ENCODE assay signal across 1 cellular context in the genomic region with DNA sequence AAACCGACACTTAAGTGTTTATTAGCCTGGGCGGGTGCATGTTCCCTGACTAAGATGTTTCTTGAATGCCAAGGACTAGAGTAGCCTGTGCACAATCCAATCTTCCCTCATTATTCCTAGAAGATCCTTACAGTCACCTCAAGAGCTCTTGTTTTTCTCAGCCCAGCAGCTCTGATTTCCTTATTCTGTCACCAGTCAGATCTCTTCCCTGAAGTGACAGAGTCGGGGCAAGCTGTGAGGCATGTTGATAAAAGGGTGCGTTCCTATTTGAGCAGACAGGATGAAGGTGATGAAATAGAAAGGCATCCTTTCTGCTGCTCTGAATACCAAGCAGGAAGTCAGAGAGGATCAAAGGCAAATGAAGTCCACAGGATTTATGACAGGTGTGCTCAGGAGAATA.
TF ChIP-seq lines count a peak whose summit lies in the region.

No MANE protein-coding gene starts in this region.

TF ChIP-seq in GM23338, 12 proteins besides CTCF, POLR2A, EP300 and RAD21 (continued from another document):
- TF ChIP-seq, protein P1, sequence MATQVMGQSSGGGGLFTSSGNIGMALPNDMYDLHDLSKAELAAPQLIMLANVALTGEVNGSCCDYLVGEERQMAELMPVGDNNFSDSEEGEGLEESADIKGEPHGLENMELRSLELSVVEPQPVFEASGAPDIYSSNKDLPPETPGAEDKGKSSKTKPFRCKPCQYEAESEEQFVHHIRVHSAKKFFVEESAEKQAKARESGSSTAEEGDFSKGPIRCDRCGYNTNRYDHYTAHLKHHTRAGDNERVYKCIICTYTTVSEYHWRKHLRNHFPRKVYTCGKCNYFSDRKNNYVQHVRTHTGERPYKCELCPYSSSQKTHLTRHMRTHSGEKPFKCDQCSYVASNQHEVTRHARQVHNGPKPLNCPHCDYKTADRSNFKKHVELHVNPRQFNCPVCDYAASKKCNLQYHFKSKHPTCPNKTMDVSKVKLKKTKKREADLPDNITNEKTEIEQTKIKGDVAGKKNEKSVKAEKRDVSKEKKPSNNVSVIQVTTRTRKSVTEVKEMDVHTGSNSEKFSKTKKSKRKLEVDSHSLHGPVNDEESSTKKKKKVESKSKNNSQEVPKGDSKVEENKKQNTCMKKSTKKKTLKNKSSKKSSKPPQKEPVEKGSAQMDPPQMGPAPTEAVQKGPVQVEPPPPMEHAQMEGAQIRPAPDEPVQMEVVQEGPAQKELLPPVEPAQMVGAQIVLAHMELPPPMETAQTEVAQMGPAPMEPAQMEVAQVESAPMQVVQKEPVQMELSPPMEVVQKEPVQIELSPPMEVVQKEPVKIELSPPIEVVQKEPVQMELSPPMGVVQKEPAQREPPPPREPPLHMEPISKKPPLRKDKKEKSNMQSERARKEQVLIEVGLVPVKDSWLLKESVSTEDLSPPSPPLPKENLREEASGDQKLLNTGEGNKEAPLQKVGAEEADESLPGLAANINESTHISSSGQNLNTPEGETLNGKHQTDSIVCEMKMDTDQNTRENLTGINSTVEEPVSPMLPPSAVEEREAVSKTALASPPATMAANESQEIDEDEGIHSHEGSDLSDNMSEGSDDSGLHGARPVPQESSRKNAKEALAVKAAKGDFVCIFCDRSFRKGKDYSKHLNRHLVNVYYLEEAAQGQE (IDR thresholded peaks at IDR 0.05; ENCODE audit: unreplicated experiment), result no peak
- TF ChIP-seq, protein P2, sequence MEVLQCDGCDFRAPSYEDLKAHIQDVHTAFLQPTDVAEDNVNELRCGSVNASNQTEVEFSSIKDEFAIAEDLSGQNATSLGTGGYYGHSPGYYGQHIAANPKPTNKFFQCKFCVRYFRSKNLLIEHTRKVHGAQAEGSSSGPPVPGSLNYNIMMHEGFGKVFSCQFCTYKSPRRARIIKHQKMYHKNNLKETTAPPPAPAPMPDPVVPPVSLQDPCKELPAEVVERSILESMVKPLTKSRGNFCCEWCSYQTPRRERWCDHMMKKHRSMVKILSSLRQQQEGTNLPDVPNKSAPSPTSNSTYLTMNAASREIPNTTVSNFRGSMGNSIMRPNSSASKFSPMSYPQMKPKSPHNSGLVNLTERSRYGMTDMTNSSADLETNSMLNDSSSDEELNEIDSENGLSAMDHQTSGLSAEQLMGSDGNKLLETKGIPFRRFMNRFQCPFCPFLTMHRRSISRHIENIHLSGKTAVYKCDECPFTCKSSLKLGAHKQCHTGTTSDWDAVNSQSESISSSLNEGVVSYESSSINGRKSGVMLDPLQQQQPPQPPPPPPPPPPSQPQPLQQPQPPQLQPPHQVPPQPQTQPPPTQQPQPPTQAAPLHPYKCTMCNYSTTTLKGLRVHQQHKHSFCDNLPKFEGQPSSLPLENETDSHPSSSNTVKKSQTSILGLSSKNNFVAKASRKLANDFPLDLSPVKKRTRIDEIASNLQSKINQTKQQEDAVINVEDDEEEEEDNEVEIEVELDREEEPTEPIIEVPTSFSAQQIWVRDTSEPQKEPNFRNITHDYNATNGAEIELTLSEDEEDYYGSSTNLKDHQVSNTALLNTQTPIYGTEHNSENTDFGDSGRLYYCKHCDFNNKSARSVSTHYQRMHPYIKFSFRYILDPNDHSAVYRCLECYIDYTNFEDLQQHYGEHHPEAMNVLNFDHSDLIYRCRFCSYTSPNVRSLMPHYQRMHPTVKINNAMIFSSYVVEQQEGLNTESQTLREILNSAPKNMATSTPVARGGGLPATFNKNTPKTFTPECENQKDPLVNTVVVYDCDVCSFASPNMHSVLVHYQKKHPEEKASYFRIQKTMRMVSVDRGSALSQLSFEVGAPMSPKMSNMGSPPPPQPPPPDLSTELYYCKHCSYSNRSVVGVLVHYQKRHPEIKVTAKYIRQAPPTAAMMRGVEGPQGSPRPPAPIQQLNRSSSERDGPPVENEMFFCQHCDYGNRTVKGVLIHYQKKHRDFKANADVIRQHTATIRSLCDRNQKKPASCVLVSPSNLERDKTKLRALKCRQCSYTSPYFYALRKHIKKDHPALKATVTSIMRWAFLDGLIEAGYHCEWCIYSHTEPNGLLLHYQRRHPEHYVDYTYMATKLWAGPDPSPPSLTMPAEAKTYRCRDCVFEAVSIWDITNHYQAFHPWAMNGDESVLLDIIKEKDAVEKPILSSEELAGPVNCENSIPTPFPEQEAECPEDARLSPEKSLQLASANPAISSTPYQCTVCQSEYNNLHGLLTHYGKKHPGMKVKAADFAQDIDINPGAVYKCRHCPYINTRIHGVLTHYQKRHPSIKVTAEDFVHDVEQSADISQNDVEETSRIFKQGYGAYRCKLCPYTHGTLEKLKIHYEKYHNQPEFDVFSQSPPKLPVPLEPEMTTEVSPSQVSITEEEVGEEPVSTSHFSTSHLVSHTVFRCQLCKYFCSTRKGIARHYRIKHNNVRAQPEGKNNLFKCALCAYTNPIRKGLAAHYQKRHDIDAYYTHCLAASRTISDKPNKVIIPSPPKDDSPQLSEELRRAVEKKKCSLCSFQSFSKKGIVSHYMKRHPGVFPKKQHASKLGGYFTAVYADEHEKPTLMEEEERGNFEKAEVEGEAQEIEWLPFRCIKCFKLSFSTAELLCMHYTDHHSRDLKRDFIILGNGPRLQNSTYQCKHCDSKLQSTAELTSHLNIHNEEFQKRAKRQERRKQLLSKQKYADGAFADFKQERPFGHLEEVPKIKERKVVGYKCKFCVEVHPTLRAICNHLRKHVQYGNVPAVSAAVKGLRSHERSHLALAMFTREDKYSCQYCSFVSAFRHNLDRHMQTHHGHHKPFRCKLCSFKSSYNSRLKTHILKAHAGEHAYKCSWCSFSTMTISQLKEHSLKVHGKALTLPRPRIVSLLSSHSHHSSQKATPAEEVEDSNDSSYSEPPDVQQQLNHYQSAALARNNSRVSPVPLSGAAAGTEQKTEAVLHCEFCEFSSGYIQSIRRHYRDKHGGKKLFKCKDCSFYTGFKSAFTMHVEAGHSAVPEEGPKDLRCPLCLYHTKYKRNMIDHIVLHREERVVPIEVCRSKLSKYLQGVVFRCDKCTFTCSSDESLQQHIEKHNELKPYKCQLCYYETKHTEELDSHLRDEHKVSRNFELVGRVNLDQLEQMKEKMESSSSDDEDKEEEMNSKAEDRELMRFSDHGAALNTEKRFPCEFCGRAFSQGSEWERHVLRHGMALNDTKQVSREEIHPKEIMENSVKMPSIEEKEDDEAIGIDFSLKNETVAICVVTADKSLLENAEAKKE (CRISPR knock-in tag; IDR thresholded peaks at IDR 0.05), result no peak
- TF ChIP-seq JUNB (IDR thresholded peaks at IDR 0.05; ENCODE audit: unreplicated experiment), result no peak
- no peak for TF ChIP-seq ZNF331 (CRISPR knock-in tag; IDR thresholded peaks at IDR 0.05; ENCODE audit: low read depth)
- TF ChIP-seq EZH2 (IDR thresholded peaks at IDR 0.05; ENCODE audit: low read depth, unreplicated experiment), result no peak
TF ChIP-seq in GM23338: peak in this region for 0.
